In genomic region chr12:103645202-103645601, GRCh38 we compare ENCODE assay signal across 1 cellular context.
TF ChIP-seq lines count a peak whose summit lies in the region.

No MANE protein-coding gene starts in this region.

TF ChIP-seq in SK-N-SH, 30 proteins besides CTCF, POLR2A, EP300 and RAD21 (continued from another document):
- TF ChIP-seq ZBTB33 (IDR thresholded peaks at IDR 0.05; ENCODE audit: borderline replicate concordance, low read depth), result no peak
- TF ChIP-seq RFX5 (IDR thresholded peaks at IDR 0.05; ENCODE audit: low read length), result no peak
- no peak for TF ChIP-seq GATA2 (CRISPR knock-in tag; IDR thresholded peaks at IDR 0.05)
- TF ChIP-seq NRF1 (IDR thresholded peaks at IDR 0.05; ENCODE audit: low read depth, low read length), result no peak
- no peak for TF ChIP-seq SIN3A (IDR thresholded peaks at IDR 0.05; ENCODE audit: borderline replicate concordance, low read depth, low read length)
- TF ChIP-seq RXRA (IDR thresholded peaks at IDR 0.05; ENCODE audit: borderline replicate concordance, low read depth), result no peak
- peak; percentile 71 for TF ChIP-seq TCF12 (IDR thresholded peaks at IDR 0.05)
- no peak for TF ChIP-seq FOXJ3 (CRISPR knock-in tag; IDR thresholded peaks at IDR 0.05)
- no peak for TF ChIP-seq FOSL2 (IDR thresholded peaks at IDR 0.05; ENCODE audit: borderline replicate concordance, low read depth)
